Comparison of ENCODE assay signal across 7 cellular contexts in genomic region chr5:64074533-64074932, GRCh38.
DNase-seq lines count a peak whose midpoint lies in the region; ATAC-seq, FAIRE-seq and TF ChIP-seq lines count a peak whose summit lies in the region.

No MANE protein-coding gene starts in this region.

- no peaks in the 10 kb centered on the region for H3K27me3 ChIP-seq in GM06990 (replicated peaks; ENCODE audit: control insufficient read depth, insufficient read depth, low read length)

- DNase-seq in GM06990 (ENCODE audit: extremely low read depth, insufficient read length) (no peak), HTR-8/SVneo (ENCODE audit: insufficient read length, low spot score) (peak; percentile 43), iPS-NIHi7 (ENCODE audit: extremely low spot score) (peak; percentile 66)
- DNase-seq in stimulated activated CD4-positive, alpha-beta T cell treated with anti-CD3 and anti-CD28 coated beads, Interleukin-4, amount 100 ng/mL, for 24 hours, result no peak

- FAIRE-seq in HTR-8/SVneo (lab: Jason Lieb, UNC), result no peak

- ATAC-seq in GM21447 (IDR thresholded peaks at IDR 0.05; ENCODE audit: unreplicated experiment) (peak; percentile 84), GM21526 (IDR thresholded peaks at IDR 0.05; ENCODE audit: low FRiP score, unreplicated experiment) (no peak)

- TF ChIP-seq CTCF in GM06990 (IDR thresholded peaks at IDR 0.05; ENCODE audit: insufficient read depth, low read length, poor library complexity, severe bottlenecking) (peak; percentile 65), VCaP (conservative IDR thresholded peaks at IDR 0.05) (peak; percentile 76)

- no peaks in the 10 kb centered on the region for H3K36me3 ChIP-seq in GM06990 (ENCODE audit: control insufficient read depth, insufficient read depth, low read length)

- H3K27ac ChIP-seq in VCaP, result no peak overlapping the region

- H3K4me3 ChIP-seq in GM06990 (replicated peaks; ENCODE audit: low read depth, low read length), result no peak overlapping the region

Comparison
In these comparisons a context has a peak if more than half of its experiments do, and no peak if none do; other contexts are left out.
1. DNase-seq: peak in HTR-8/SVneo (single experiment) and iPS-NIHi7 (single experiment); none in GM06990 (single experiment) and stimulated activated CD4-positive, alpha-beta T cell treated with anti-CD3 and anti-CD28 coated beads, Interleukin-4, amount 100 ng/mL, for 24 hours (single experiment).